Comparison of ENCODE assay signal across 8 cellular contexts in the genomic region with DNA sequence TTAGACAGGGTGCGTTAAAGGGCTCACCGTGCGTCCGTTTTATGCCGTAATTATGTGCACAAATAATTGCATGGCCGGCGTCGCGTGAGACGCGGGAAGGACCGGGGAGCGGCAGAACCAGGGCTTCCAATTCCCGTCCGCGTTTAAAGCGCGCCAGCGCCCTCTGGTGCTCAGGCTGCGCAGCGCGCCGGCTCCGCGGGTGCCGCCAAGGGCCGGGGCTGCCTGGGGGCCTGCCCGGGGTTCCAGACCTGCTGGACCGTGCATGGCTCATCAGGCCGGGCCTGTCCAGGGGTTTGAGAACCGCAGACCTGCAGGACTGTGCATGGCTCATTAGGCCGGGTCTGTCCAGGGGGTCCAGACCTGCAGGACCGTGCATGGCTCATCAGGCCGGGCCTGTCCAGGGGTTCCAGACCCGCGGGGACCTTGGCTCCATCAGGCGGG.
A peak's percentile ranks its signal among the peaks of the same experiment; 100 is the strongest.
DNase-seq lines count a peak whose midpoint lies in the region; ATAC-seq and TF ChIP-seq lines count a peak whose summit lies in the region.

No MANE protein-coding gene starts in this region.

- in situ Hi-C loops in transverse colon (cut with MboI; ENCODE audit: low pct_ligation_motif_present in 1 of 4, low pct_unique_long_range_greater_than_20kb in 1 of 4, low sequenced_read_pairs in 3 of 4): loop anchor here (5.0 to 25.0 kb wide), 4 partner anchors 512 to 722 kb away; no protein-coding TSS in a partner anchor

- H3K4me1 ChIP-seq in SJCRH30: no peaks in the 10 kb centered on the region
- H3K4me1 ChIP-seq in transverse colon: no peaks in the 10 kb centered on the region

- no peak for DNase-seq in AG04449 (ENCODE audit: low read depth, low spot score)
- peak; percentile 72 for DNase-seq in HT-29 (ENCODE audit: low spot score)
- peak; percentile 60 to 72 for DNase-seq in SJCRH30
- peak; percentile 79 for DNase-seq in activated naive CD4-positive, alpha-beta T cell treated with Interleukin-2 at 50 U/mL for 16 hours
- DNase-seq in glomerular endothelial cell (ENCODE audit: extremely low read depth, low read depth, low spot score): peak; percentile 5
- peak; percentile 36 to 96 (median 75) for DNase-seq in posterior cingulate gyrus
- peak; percentile 76 for DNase-seq in transverse colon

- no peak overlapping the region for H3K4me3 ChIP-seq in AG04449 (ENCODE audit: low read depth, low read length)
- no peak overlapping the region for H3K4me3 ChIP-seq in SJCRH30
- H3K4me3 ChIP-seq in transverse colon: no peak overlapping the region

- intact Hi-C loops in posterior cingulate gyrus (cut with DNase I): loop anchor here (1.0 to 2.0 kb wide), 2 partner anchors 267 to 734 kb away; no protein-coding TSS in a partner anchor
- intact Hi-C loops in transverse colon (cut with DNase I; ENCODE audit: low total_unique reads): loop anchor here (1.0 kb wide), 1 partner anchor 514 kb away; no protein-coding TSS in a partner anchor

- H3K36me3 ChIP-seq in SJCRH30 (no peaks in the 10 kb centered on the region), transverse colon (no peaks in the 10 kb centered on the region)

- H3K9me3 ChIP-seq in SJCRH30 (replicated peaks) (no peaks in the 10 kb centered on the region), transverse colon (no peaks in the 10 kb centered on the region)

- WGBS in transverse colon (ENCODE audit: low coverage in 1 of 2), 2 donors: 16% methylated on average over 30 of the region's 37 CpGs; no CpG with 5 or more reads in 1 of the 2 donors

- CTCF ChIA-PET in AG04449 (lab: Yijun Ruan, JAX): no interaction called here

- peak; percentile 78 for TF ChIP-seq CTCF in AG04449 (IDR thresholded peaks at IDR 0.05; ENCODE audit: insufficient read depth, low read length, missing control alignments)
- peak; percentile 87 to 97 (median 94) for TF ChIP-seq CTCF in transverse colon (IDR thresholded peaks at IDR 0.05)

- no peak for TF ChIP-seq POLR2A in transverse colon (IDR thresholded peaks at IDR 0.05)

- POLR2A ChIA-PET in AG04449 (lab: Yijun Ruan, JAX): no interaction called here

- H3K27ac ChIP-seq in SJCRH30: no peak overlapping the region
- H3K27ac ChIP-seq in transverse colon: no peak overlapping the region

- TF ChIP-seq EP300 in transverse colon (IDR thresholded peaks at IDR 0.05; ENCODE audit: low read depth): no peak

- ATAC-seq in GM18867 (IDR thresholded peaks at IDR 0.05; ENCODE audit: unreplicated experiment): peak; percentile 87

- H3K27me3 ChIP-seq in SJCRH30 (peaks cover 33% of the 10 kb centered on the region), transverse colon (no peaks in the 10 kb centered on the region)
